Comparison of ENCODE assay signal across 7 cellular contexts in the genomic region with DNA sequence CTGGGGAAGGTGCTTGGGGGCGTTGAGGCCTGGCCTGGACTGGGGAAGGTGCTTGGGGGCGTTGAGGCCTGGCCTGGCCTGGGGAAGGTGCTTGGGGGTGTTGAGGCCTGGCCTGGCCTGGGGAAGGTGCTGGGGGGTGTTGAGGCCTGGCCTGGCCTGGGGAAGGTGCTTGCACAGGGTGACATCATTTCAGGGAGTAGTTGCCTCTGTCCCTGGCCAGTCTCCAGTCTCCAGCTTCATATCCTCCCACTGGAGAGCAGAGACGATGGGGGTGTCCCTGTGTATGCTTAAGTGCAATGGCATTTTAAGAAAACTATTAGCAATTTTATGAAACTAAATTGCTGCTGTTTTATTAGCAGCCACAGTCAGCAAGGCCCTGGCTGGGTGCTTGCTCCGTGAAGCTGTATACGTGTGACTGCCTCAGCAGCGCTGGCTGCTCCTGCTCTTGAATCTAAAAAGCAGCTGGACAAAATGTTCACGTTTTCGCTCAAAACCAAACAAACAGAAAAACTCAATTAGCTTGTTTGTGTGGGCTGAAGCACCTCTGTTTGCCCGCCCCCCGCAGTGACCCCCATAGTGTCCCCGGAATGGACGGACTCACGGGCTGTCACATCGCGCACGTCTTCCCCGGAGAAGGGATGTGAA. TPM values are rescaled to one million over a fixed set of nuclear protein-coding genes. Genes with fewer than 3 reads are reported as not detected.
"Had no signal": no experiment of that assay in that cellular context is flagged by ENCODE, and none has a peak within 500 bp of the region (broad histone marks: within the 10 kb centered on the region; RNA-seq: fewer than 3 reads in every experiment).

No MANE protein-coding gene starts in this region.

RNA-seq across cellular contexts. Expression of a gene that starts 38.9 kb away (rescaled TPM):
- total RNA-seq: HepG2, HT1080, IMR-90, M059J, OCI-LY7, PC-3, SJSA1 had no signal
